Comparison of ENCODE assay signal across 25 cellular contexts in genomic region chr7:142196066-142196840, GRCh38.
DNase-seq lines count a peak whose midpoint lies in the region; ATAC-seq and TF ChIP-seq lines count a peak whose summit lies in the region.
"Had no signal": no experiment of that assay in that cellular context is flagged by ENCODE, and none has a peak within 500 bp of the region (broad histone marks: within the 10 kb centered on the region; RNA-seq: fewer than 3 reads in every experiment).

No MANE protein-coding gene starts in this region.

- H3K36me3 ChIP-seq in RWPE2 (ENCODE audit: low read depth) = no peaks in the 10 kb centered on the region
- H3K36me3 ChIP-seq: heart right ventricle, WERI-Rb-1 had no signal

- H3K27me3 ChIP-seq in RWPE2 (ENCODE audit: insufficient read depth, poor library complexity, severe bottlenecking) = no peaks in the 10 kb centered on the region
- H3K27me3 ChIP-seq: pancreas had no signal

- H3K4me3 ChIP-seq in RWPE2 (ENCODE audit: severe bottlenecking) (no peak overlapping the region), epithelial cell of esophagus (ENCODE audit: low read length) (no peak overlapping the region)
- H3K4me3 ChIP-seq: heart right ventricle, pancreas had no signal

- H3K9me3 ChIP-seq in RWPE2 (ENCODE audit: severe bottlenecking) = no peaks in the 10 kb centered on the region
- H3K9me3 ChIP-seq: Caco-2, heart right ventricle, pancreas had no signal

- H3K27ac ChIP-seq in RWPE2 (ENCODE audit: poor library complexity, severe bottlenecking) = no peak overlapping the region
- H3K27ac ChIP-seq: C4-2B, heart right ventricle, pancreas, WERI-Rb-1 had no signal

- DNase-seq in HCEC 1CT = peak; percentile 55
- DNase-seq in RWPE2 (ENCODE audit: low spot score) = no peak
- DNase-seq in epithelial cell of esophagus (ENCODE audit: low read depth) = peak; percentile 81
- no peak for DNase-seq in NCI-H2081 (lab: John Stamatoyannopoulos, UW)
- DNase-seq in activated CD4-positive, alpha-beta T cell treated with anti-CD3 and anti-CD28 coated beads, Interleukin-2, amount 50 U/mL, for 4 hours = no peak
- DNase-seq in SW 1271 (lab: John Stamatoyannopoulos, UW) = no peak
- DNase-seq: activated CD4-positive, alpha-beta T cell treated with anti-CD3 and anti-CD28 coated beads, Interleukin-2, amount 10 ng/mL, durations not matched to agents 24 days and 14 days; activated CD8-positive, alpha-beta memory T cell treated with anti-CD3 and anti-CD28 coated beads, Interleukin-2, amount 10 ng/mL, durations not matched to agents 7 days and 5 days; activated naive CD8-positive, alpha-beta T cell treated with anti-CD3 and anti-CD28 coated beads, Interleukin-2, amount 50 U/mL, for 24 hours; activated T-cell treated with anti-CD3 and anti-CD28 coated beads, Interleukin-2, amount 50 U/mL, for 48 hours; Caco-2; DMS79 treated with DMSO at 0.1 percent for 48 hours; effector CD8-positive, alpha-beta T cell; foreskin fibroblast; heart right ventricle; HFFc6; Karpas-422; NCI-H1092; NCI-H187; nephron progenitor cell; pancreas; WERI-Rb-1 had no signal

- ATAC-seq in RWPE2 (ENCODE audit: low read depth) = peak; percentile 81; the same call in 2 of the 3 replicates
- ATAC-seq in GM21786 (IDR thresholded peaks at IDR 0.05; ENCODE audit: unreplicated experiment) = no peak
- ATAC-seq: activated CD8-positive, alpha-beta memory T cell treated with anti-CD3 and anti-CD28 coated beads, Interleukin-2, amount 10 ng/mL, durations not matched to agents 7 days and 5 days; activated naive CD8-positive, alpha-beta T cell treated with anti-CD3 and anti-CD28 coated beads, Interleukin-2, amount 50 U/mL, for 24 hours; heart right ventricle; HepG2; pancreas had no signal

- no peaks in the 10 kb centered on the region for H3K4me1 ChIP-seq in RWPE2 (ENCODE audit: insufficient read depth, poor library complexity, severe bottlenecking)
- H3K4me1 ChIP-seq: Caco-2, heart right ventricle, pancreas had no signal

- no peak for TF ChIP-seq CTCF in RWPE2 (IDR thresholded peaks at IDR 0.05; ENCODE audit: poor library complexity, severe bottlenecking)
- TF ChIP-seq CTCF in epithelial cell of esophagus (IDR thresholded peaks at IDR 0.05; ENCODE audit: insufficient read depth, low read depth, low read length, missing control alignments) = no peak

Comparison
In these comparisons a context has a peak if more than half of its experiments do, and no peak if none do; other contexts are left out.
1. DNase-seq: peak in HCEC 1CT (single experiment) and epithelial cell of esophagus (single experiment); none in RWPE2 (single experiment), NCI-H2081 (0 of 2), activated CD4-positive, alpha-beta T cell treated with anti-CD3 and anti-CD28 coated beads, Interleukin-2, amount 50 U/mL, for 4 hours (0 of 2) and SW 1271 (0 of 2).